1 cellular context compared by ENCODE assay signal in the genomic region with DNA sequence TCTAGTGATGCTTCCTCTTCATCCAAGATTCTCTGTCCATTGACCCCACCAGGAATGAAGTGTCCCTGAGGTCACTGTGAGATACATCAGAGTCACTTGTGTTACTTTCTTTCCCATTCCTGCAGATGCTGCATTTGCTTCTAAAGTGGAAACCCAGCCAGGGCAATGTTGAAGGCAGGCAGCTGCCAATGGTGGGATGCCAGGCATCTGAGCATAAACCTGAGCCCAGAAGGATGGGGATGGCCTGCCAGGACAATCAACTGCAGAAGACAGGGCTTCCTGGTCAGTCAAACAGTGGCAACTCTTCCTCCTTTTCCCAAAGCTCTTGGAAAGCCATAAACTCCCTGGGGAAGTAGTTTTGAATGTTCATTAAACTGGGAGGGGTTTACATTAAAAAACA.
TF ChIP-seq lines count a peak whose summit lies in the region.

No MANE protein-coding gene starts in this region.

TF ChIP-seq in H1, 55 proteins besides CTCF, POLR2A, EP300 and RAD21:
- TF ChIP-seq SP4 (IDR thresholded peaks at IDR 0.05; ENCODE audit: low read length) (no peak), KDM5A (IDR thresholded peaks at IDR 0.05; ENCODE audit: low read length) (no peak), SUZ12 (IDR thresholded peaks at IDR 0.05; ENCODE audit: low read length) (no peak)
